In genomic region chr2:145543856-145544255, GRCh38 we compare ENCODE assay signal across 29 cellular contexts.
"Had no signal": no experiment of that assay in that cellular context is flagged by ENCODE, and none has a peak within 500 bp of the region (broad histone marks: within the 10 kb centered on the region; RNA-seq: fewer than 3 reads in every experiment).

No MANE protein-coding gene starts in this region.

- H3K4me1 Mint-ChIP-seq: stimulated activated effector memory CD8-positive, alpha-beta T cell treated with anti-CD3 and anti-CD28 coated beads, Interleukin-12 subunit alpha, Interleukin-12 subunit beta, amount 100 ng/mL, for 72 hours; stimulated activated memory B cell treated with anti-CD40 and anti-IgM and Interleukin-4, amounts not matched to agents 10 μg/mL and 1 μg/mL and 100 μg/mL, for 72 hours; stimulated activated naive CD8-positive, alpha-beta T cell treated with anti-CD3 and anti-CD28 coated beads, Interleukin-15, amount 100 ng/mL, for 72 hours had no signal

- H3K36me3 Mint-ChIP-seq: stimulated activated effector memory CD8-positive, alpha-beta T cell treated with anti-CD3 and anti-CD28 coated beads, Interleukin-12 subunit alpha, Interleukin-12 subunit beta, amount 100 ng/mL, for 72 hours; stimulated activated memory B cell treated with anti-CD40 and anti-IgM and Interleukin-4, amounts not matched to agents 10 μg/mL and 1 μg/mL and 100 μg/mL, for 72 hours; stimulated activated naive B cell treated with anti-CD40 and anti-IgM and Interleukin-4, amounts not matched to agents 10 μg/mL and 1 μg/mL and 100 μg/mL, for 72 hours; type B pancreatic cell had no signal

- FAIRE-seq: urothelium cell line had no signal

- H3K27ac ChIP-seq: stomach, suprapubic skin, testis, thoracic aorta, thyroid gland, tibial artery, tibial nerve, transverse colon, upper lobe of left lung, upper lobe of right lung, uterus, vagina had no signal

- H3K36me3 ChIP-seq: stomach, suprapubic skin, thoracic aorta, thyroid gland, tibial artery, tibial nerve, transverse colon, upper lobe of left lung, upper lobe of right lung, uterus, vagina had no signal

- H3K27me3 Mint-ChIP-seq: stimulated activated memory B cell treated with anti-CD40 and anti-IgM and Interleukin-4, amounts not matched to agents 10 μg/mL and 1 μg/mL and 100 μg/mL, for 72 hours; stimulated activated naive B cell treated with anti-CD40 and anti-IgM and Interleukin-4, amounts not matched to agents 10 μg/mL and 1 μg/mL and 100 μg/mL, for 72 hours; stimulated activated naive CD8-positive, alpha-beta T cell treated with anti-CD3 and anti-CD28 coated beads, Interleukin-15, amount 100 ng/mL, for 72 hours; type B pancreatic cell had no signal

- H3K9me3 ChIP-seq: stomach, suprapubic skin, testis, thoracic aorta, thyroid gland, tibial artery, transverse colon, upper lobe of left lung, upper lobe of right lung, uterus, vagina had no signal

- H3K4me1 ChIP-seq: stomach, suprapubic skin, testis, thyroid gland, transverse colon, upper lobe of left lung, upper lobe of right lung, uterus, vagina had no signal

- H3K27me3 ChIP-seq: stomach, suprapubic skin, testis, thyroid gland, tibial artery, tibial nerve, transverse colon, upper lobe of left lung, upper lobe of right lung, uterus, vagina had no signal

- H3K4me3 ChIP-seq: stomach, suprapubic skin, testis, thoracic aorta, thyroid gland, tibial artery, tibial nerve, transverse colon, upper lobe of left lung, upper lobe of right lung, uterus, vagina had no signal

- H3K9me3 Mint-ChIP-seq: stimulated activated effector memory CD8-positive, alpha-beta T cell treated with anti-CD3 and anti-CD28 coated beads, Interleukin-12 subunit alpha, Interleukin-12 subunit beta, amount 100 ng/mL, for 72 hours; stimulated activated memory B cell treated with anti-CD40 and anti-IgM and Interleukin-4, amounts not matched to agents 10 μg/mL and 1 μg/mL and 100 μg/mL, for 72 hours; stimulated activated naive CD8-positive, alpha-beta T cell treated with anti-CD3 and anti-CD28 coated beads, Interleukin-15, amount 100 ng/mL, for 72 hours had no signal

- ATAC-seq: stimulated activated effector memory CD8-positive, alpha-beta T cell treated with anti-CD3 and anti-CD28 coated beads, Interleukin-12 subunit alpha, Interleukin-12 subunit beta, amount 100 ng/mL, for 72 hours; stimulated activated memory B cell treated with anti-CD40 and anti-IgM and Interleukin-4, amounts not matched to agents 10 μg/mL and 1 μg/mL and 100 μg/mL, for 72 hours; stimulated activated naive B cell treated with anti-CD40 and anti-IgM and Interleukin-4, amounts not matched to agents 10 μg/mL and 1 μg/mL and 100 μg/mL, for 72 hours; stimulated activated naive CD8-positive, alpha-beta T cell treated with anti-CD3 and anti-CD28 coated beads, Interleukin-15, amount 100 ng/mL, for 72 hours; stimulated activated naive CD8-positive, alpha-beta T cell treated with anti-CD3 and anti-CD28 coated beads, Interleukin-15, Interleukin-2, amounts not matched to agents 100 U/mL and 50 U/mL, for 24 hours; upper lobe of right lung had no signal

- DNase-seq: stimulated activated CD4-positive, alpha-beta T cell treated with anti-CD3 and anti-CD28 coated beads, Interleukin-2, amount 100 ng/mL, for 48 hours; stimulated activated CD4-positive, alpha-beta T cell treated with anti-CD3 and anti-CD28 coated beads, Interleukin-4, amount 100 ng/mL, for 1 hour; stimulated activated CD4-positive, alpha-beta T cell treated with anti-CD3 and anti-CD28 coated beads, Interleukin-4, amount 100 ng/mL, for 24 hours; stimulated activated CD4-positive, alpha-beta T cell treated with anti-CD3 and anti-CD28 coated beads, Interleukin-4, amount 100 ng/mL, for 4 hours; stimulated activated CD8-positive, alpha-beta memory T cell treated with anti-CD3 and anti-CD28 coated beads, Interleukin-4, amount 100 ng/mL, for 48 hours; stimulated activated naive B cell treated with anti-CD40 and anti-IgM and Interleukin-4, amounts not matched to agents 10 μg/mL and 1 μg/mL and 100 μg/mL, for 72 hours; stimulated activated naive CD4-positive, alpha-beta T cell; stimulated activated naive CD4-positive, alpha-beta T cell treated with Interleukin-2 at 50 U/mL for 16 hours; stimulated activated naive CD8-positive, alpha-beta T cell treated with anti-CD3 and anti-CD28 coated beads, Interleukin-15, amount 100 ng/mL, for 72 hours; stimulated activated naive CD8-positive, alpha-beta T cell treated with anti-CD3 and anti-CD28 coated beads, Interleukin-15, Interleukin-2, amounts not matched to agents 100 U/mL and 50 U/mL, for 24 hours; stomach; substantia nigra; testis; thyroid gland; tibial artery; transverse colon; trophoblast cell; upper lobe of left lung; upper lobe of right lung; uterus had no signal

- H3K4me3 Mint-ChIP-seq: stimulated activated effector memory CD8-positive, alpha-beta T cell treated with anti-CD3 and anti-CD28 coated beads, Interleukin-12 subunit alpha, Interleukin-12 subunit beta, amount 100 ng/mL, for 72 hours; stimulated activated memory B cell treated with anti-CD40 and anti-IgM and Interleukin-4, amounts not matched to agents 10 μg/mL and 1 μg/mL and 100 μg/mL, for 72 hours; stimulated activated naive B cell treated with anti-CD40 and anti-IgM and Interleukin-4, amounts not matched to agents 10 μg/mL and 1 μg/mL and 100 μg/mL, for 72 hours; stimulated activated naive CD8-positive, alpha-beta T cell treated with anti-CD3 and anti-CD28 coated beads, Interleukin-15, amount 100 ng/mL, for 72 hours; stimulated activated naive CD8-positive, alpha-beta T cell treated with anti-CD3 and anti-CD28 coated beads, Interleukin-15, Interleukin-2, amounts not matched to agents 100 ng/mL and 50 ng/mL, for 24 hours; type B pancreatic cell had no signal

- H3K27ac Mint-ChIP-seq: stimulated activated effector memory CD8-positive, alpha-beta T cell treated with anti-CD3 and anti-CD28 coated beads, Interleukin-12 subunit alpha, Interleukin-12 subunit beta, amount 100 ng/mL, for 72 hours; stimulated activated memory B cell treated with anti-CD40 and anti-IgM and Interleukin-4, amounts not matched to agents 10 μg/mL and 1 μg/mL and 100 μg/mL, for 72 hours; stimulated activated naive B cell treated with anti-CD40 and anti-IgM and Interleukin-4, amounts not matched to agents 10 μg/mL and 1 μg/mL and 100 μg/mL, for 72 hours; stimulated activated naive CD8-positive, alpha-beta T cell treated with anti-CD3 and anti-CD28 coated beads, Interleukin-15, amount 100 ng/mL, for 72 hours; stimulated activated naive CD8-positive, alpha-beta T cell treated with anti-CD3 and anti-CD28 coated beads, Interleukin-15, Interleukin-2, amounts not matched to agents 100 ng/mL and 50 ng/mL, for 24 hours; type B pancreatic cell had no signal
